ENCODE assay signal across 23 cellular contexts in genomic region chr22:47632646-47633045, GRCh38.
DNase-seq lines count a peak whose midpoint lies in the region; ATAC-seq and TF ChIP-seq lines count a peak whose summit lies in the region.
"Had no signal": no experiment of that assay in that cellular context is flagged by ENCODE, and none has a peak within 500 bp of the region (broad histone marks: within the 10 kb centered on the region; RNA-seq: fewer than 3 reads in every experiment).

No MANE protein-coding gene starts in this region.

- H3K79me1 ChIP-seq in H9 (ENCODE audit: insufficient read depth, low read depth, low read length, poor library complexity, severe bottlenecking): no peaks in the 10 kb centered on the region

- H3K23ac ChIP-seq in H9 (ENCODE audit: insufficient read length, low read depth, low read length): no peak overlapping the region

- H3K56ac ChIP-seq in H9 (ENCODE audit: insufficient read length, low read depth, low read length): no peak overlapping the region

- no peak overlapping the region for H4K5ac ChIP-seq in H9 (ENCODE audit: insufficient read length, low read depth, low read length)

- H3K27ac ChIP-seq in 22Rv1 (peak overlapping the region; percentile 82), H9 (ENCODE audit: insufficient read length, low read depth, low read length) (no peak overlapping the region), smooth muscle cell (ENCODE audit: low read depth) (no peak overlapping the region)
- H3K27ac ChIP-seq: KMS-11, right lobe of liver, tibial nerve had no signal

- H3K27ac Mint-ChIP-seq in H9: no peak overlapping the region
- H3K27ac Mint-ChIP-seq: activated naive CD4-positive, alpha-beta T cell treated with anti-CD3 and anti-CD28 coated beads, Interleukin-2, amount 50 U/mL, for 72 hours; activated T-helper 2 cell treated with anti-CD3 and anti-CD28 coated beads, Interferon-gamma antibody, Interleukin-2, Interleukin-4, amounts not matched to agents 10 μg/mL and 5 μg/mL and 100 μg/mL, durations not matched to agents 14 hours and 24 hours and 36 hours; B cell; immature natural killer cell had no signal

- TF ChIP-seq CTCF in 22Rv1 (IDR thresholded peaks at IDR 0.05) (no peak), H9 (conservative IDR thresholded peaks at IDR 0.05) (no peak), lower leg skin (IDR thresholded peaks at IDR 0.05) (no peak), smooth muscle cell (IDR thresholded peaks at IDR 0.05; ENCODE audit: borderline replicate concordance, insufficient read depth, poor library complexity, severe bottlenecking) (no peak)

- no peak overlapping the region for H3K18ac ChIP-seq in H9 (ENCODE audit: insufficient read length, low read depth, low read length)

- H3F3A ChIP-seq in smooth muscle cell (ENCODE audit: low read depth): no peaks in the 10 kb centered on the region

- H3K14ac ChIP-seq in H9 (ENCODE audit: insufficient read depth, low read length): peak overlapping the region; percentile 9; the same call in 1 of the 2 replicates

- H3K4me1 ChIP-seq in H9 (ENCODE audit: insufficient read depth, low read length) (no peaks in the 10 kb centered on the region), smooth muscle cell (ENCODE audit: low read depth) (no peaks in the 10 kb centered on the region)
- H3K4me1 ChIP-seq: right lobe of liver, tibial nerve had no signal

- no peak overlapping the region for H2BK15ac ChIP-seq in H9 (ENCODE audit: low read depth, low read length)

- no peak overlapping the region for H3K4ac ChIP-seq in H9 (ENCODE audit: low read depth, low read length)

- ATAC-seq in HG03571 (IDR thresholded peaks at IDR 0.05; ENCODE audit: unreplicated experiment): no peak
- ATAC-seq: activated naive CD4-positive, alpha-beta T cell treated with anti-CD3 and anti-CD28 coated beads, Interleukin-2, amount 50 U/mL, for 72 hours; right lobe of liver had no signal

- no peak overlapping the region for H3K4me3 ChIP-seq in lower leg skin (ENCODE audit: low read depth, poor library complexity, severe bottlenecking)
- H3K4me3 ChIP-seq in smooth muscle cell: no peak overlapping the region
- H3K4me3 ChIP-seq: right lobe of liver, tibial nerve had no signal

- H3K23me2 ChIP-seq in H9 (ENCODE audit: insufficient read length, low read depth, low read length, poor library complexity, severe bottlenecking): no peaks in the 10 kb centered on the region

- DNase-seq in H9: no peak
- peak; percentile 34 for DNase-seq in RPMI7951 (ENCODE audit: low read depth)
- DNase-seq in lower leg skin (ENCODE audit: low spot score in 2 of 2): peak; percentile 16 to 80
- no peak for DNase-seq in smooth muscle cell (lab: John Stamatoyannopoulos, UW; ENCODE audit: unreplicated experiment)
- no peak for DNase-seq in erythroblast (lab: John Stamatoyannopoulos, UW)
- DNase-seq in activated CD4-positive, alpha-beta T cell treated with anti-CD3 and anti-CD28 coated beads for 1 hour: no peak
- DNase-seq: activated CD4-positive, alpha-beta T cell treated with anti-CD3 and anti-CD28 coated beads for 4 hours; activated T-cell treated with anti-CD3 and anti-CD28 coated beads for 4 hours; DMS153; immature natural killer cell; mesenchymal stem cell; NCI-H146; right lobe of liver; SHP77 treated with DMSO at 0.1 percent for 48 hours; stimulated activated CD4-positive, alpha-beta T cell treated with anti-CD3 and anti-CD28 coated beads, Interleukin-4, amount 100 ng/mL, for 1 hour; SW 1271 had no signal

- intact Hi-C loops in lower leg skin (cut with DNase I; ENCODE audit: low total_unique reads): no loop called here

- peaks cover 21% of the 10 kb centered on the region for H3K27me3 Mint-ChIP-seq in H9 (ENCODE audit: low read depth)

- H3K79me2 ChIP-seq in H9 (ENCODE audit: insufficient read depth, low read length) (no peaks in the 10 kb centered on the region), smooth muscle cell (ENCODE audit: low read depth) (no peaks in the 10 kb centered on the region)

- no peak overlapping the region for H3K4me3 Mint-ChIP-seq in H9
- H3K4me3 Mint-ChIP-seq: B cell, immature natural killer cell had no signal

- H3K4me2 ChIP-seq in H9 (ENCODE audit: insufficient read depth, insufficient read length, low read length): no peak overlapping the region
- no peak overlapping the region for H3K4me2 ChIP-seq in smooth muscle cell
- H3K4me2 ChIP-seq: KMS-11 had no signal

- H2BK12ac ChIP-seq in H9 (ENCODE audit: insufficient read length, low read depth, low read length): no peak overlapping the region

- H3K9me3 ChIP-seq in H9 (ENCODE audit: control insufficient read depth, low read depth, low read length) (no peaks in the 10 kb centered on the region), smooth muscle cell (replicated peaks; ENCODE audit: low read depth) (peaks cover under 1% of the 10 kb centered on the region)
- H3K9me3 ChIP-seq: right lobe of liver had no signal

- peaks cover 0 to 4% (median 2%) of the 10 kb centered on the region in 3 experiments; a peak in 3 of 7 replicates for H3K36me3 Mint-ChIP-seq in H9 (ENCODE audit: insufficient read depth in 1 of 3, low read depth in 3 of 3)

- H2BK120ac ChIP-seq in H9 (ENCODE audit: low read depth, low read length, poor library complexity, severe bottlenecking): no peak overlapping the region

- no peak overlapping the region for H2AK5ac ChIP-seq in H9 (ENCODE audit: insufficient read length, low read length)

- H2BK20ac ChIP-seq in H9 (ENCODE audit: low read depth, low read length, poor library complexity, severe bottlenecking): no peak overlapping the region

- no peak overlapping the region for H4K91ac ChIP-seq in H9 (ENCODE audit: insufficient read length, low read depth, low read length)

- H3K9me3 Mint-ChIP-seq in H9: peaks cover 9 to 14% of the 10 kb centered on the region in 2 experiments

- H3K4me1 Mint-ChIP-seq in H9: peaks cover 0 to 4% of the 10 kb centered on the region in 2 experiments; a peak in 1 of 4 replicates
- H3K4me1 Mint-ChIP-seq: B cell, immature natural killer cell had no signal

- no peaks in the 10 kb centered on the region for H3K27me3 ChIP-seq in H9 (ENCODE audit: insufficient read depth, low read length)
- H3K27me3 ChIP-seq in smooth muscle cell (ENCODE audit: low read depth): no peaks in the 10 kb centered on the region
- H3K27me3 ChIP-seq: right lobe of liver, tibial nerve had no signal

- no peak for TF ChIP-seq POLR2A in lower leg skin (IDR thresholded peaks at IDR 0.05)
- TF ChIP-seq POLR2A in erythroblast (IDR thresholded peaks at IDR 0.05; ENCODE audit: low read length): no peak

- H4K8ac ChIP-seq in H9 (replicated peaks; ENCODE audit: insufficient read length, low read depth, low read length): no peak overlapping the region

- H3K36me3 ChIP-seq in smooth muscle cell (ENCODE audit: low read depth): no peaks in the 10 kb centered on the region
- H3K36me3 ChIP-seq: right lobe of liver, tibial nerve had no signal

- H2BK5ac ChIP-seq in H9 (ENCODE audit: insufficient read length, low read length): no peak overlapping the region

- no peaks in the 10 kb centered on the region for H4K20me1 ChIP-seq in H9 (ENCODE audit: control insufficient read depth, insufficient read depth, insufficient read length)
- no peaks in the 10 kb centered on the region for H4K20me1 ChIP-seq in smooth muscle cell (ENCODE audit: low read depth)

- H3K9ac ChIP-seq in H9 (ENCODE audit: extremely low read depth, insufficient read length, low read length): no peak overlapping the region
- no peak overlapping the region for H3K9ac ChIP-seq in smooth muscle cell (ENCODE audit: low read depth)
- H3K9ac ChIP-seq: KMS-11 had no signal

- H2AFZ ChIP-seq in H9 (ENCODE audit: low read length) (no peak overlapping the region), smooth muscle cell (ENCODE audit: low read depth) (no peak overlapping the region)

- no CpG with 5 or more reads among the region's 11 CpGs for WGBS in H9 (ENCODE audit: extremely low coverage, insufficient read length, low lambda C conversion rate)
- WGBS in lower leg skin, 2 donors: 15 to 26% methylated on average over 11 of the region's 11 CpGs
- 77% methylated on average over 11 of the region's 11 CpGs for whole genome bisulfite sequencing in smooth muscle cell (ENCODE audit: low lambda C conversion rate)

- H3T11ph ChIP-seq in H9 (ENCODE audit: low read length): no peak overlapping the region

Comparison
In these comparisons a context has a peak if more than half of its experiments do, and no peak if none do; other contexts are left out.
1. DNase-seq: peak in RPMI7951 (single experiment) and lower leg skin (2 of 2); none in H9 (single experiment), smooth muscle cell (single experiment), erythroblast (0 of 2) and activated CD4-positive, alpha-beta T cell treated with anti-CD3 and anti-CD28 coated beads for 1 hour (single experiment).